In genomic region chr1:203644661-203645510, GRCh38 we compare ENCODE assay signal across 10 cellular contexts. TPM values are rescaled to one million over a fixed set of nuclear protein-coding genes. Genes with fewer than 3 reads are reported as not detected.
DNase-seq lines count a peak whose midpoint lies in the region; ATAC-seq and TF ChIP-seq lines count a peak whose summit lies in the region.
"Had no signal": no experiment of that assay in that cellular context is flagged by ENCODE, and none has a peak within 500 bp of the region (broad histone marks: within the 10 kb centered on the region; RNA-seq: fewer than 3 reads in every experiment).

No MANE protein-coding gene starts in this region.

- DNase-seq in HCEC 1CT (peak; percentile 72), adipocyte (ENCODE audit: low read depth) (peak; percentile 77), cardiac muscle cell (ENCODE audit: low read depth in 1 of 2, low spot score in 1 of 2) (peak; percentile 32 to 60), cortex of kidney (lab: John Stamatoyannopoulos, UW) (no peak), NCI-H526 (lab: John Stamatoyannopoulos, UW) (no peak), neuronal stem cell (ENCODE audit: low spot score) (no peak)
- DNase-seq: activated CD4-positive, alpha-beta T cell treated with anti-CD3 and anti-CD28 coated beads for 1 hour; naive thymus-derived CD8-positive, alpha-beta T cell had no signal

- H3K36me3 ChIP-seq in adipocyte (ENCODE audit: control insufficient read depth, insufficient read depth, low read length, severe bottlenecking) (peaks cover 53% of the 10 kb centered on the region), cardiac muscle cell (no peaks in the 10 kb centered on the region), skeletal muscle satellite cell (ENCODE audit: insufficient read depth, low read length) (peaks cover 9% of the 10 kb centered on the region), neuronal stem cell (replicated peaks in 1 of 2; ENCODE audit: control insufficient read depth in 2 of 2, insufficient read depth in 2 of 2, low read length in 2 of 2) (no peaks in the 10 kb centered on the region)

- no peak for TF ChIP-seq CTCF in cardiac muscle cell (IDR thresholded peaks at IDR 0.05; ENCODE audit: low read depth, low read length)

- H4K8ac ChIP-seq in neuronal stem cell (ENCODE audit: low read depth, low read length) = no peak overlapping the region

- no peak overlapping the region for H2BK120ac ChIP-seq in neuronal stem cell (ENCODE audit: low read depth, low read length)

- H3K4me1 ChIP-seq in adipocyte (ENCODE audit: control insufficient read depth, insufficient read depth, low read length) (peaks cover 39% of the 10 kb centered on the region), cardiac muscle cell (ENCODE audit: low read depth) (peaks cover 13% of the 10 kb centered on the region), skeletal muscle satellite cell (ENCODE audit: control insufficient read depth, insufficient read depth, low read length) (peaks cover 38% of the 10 kb centered on the region), neuronal stem cell (ENCODE audit: control insufficient read depth in 2 of 2, insufficient read depth in 1 of 2, low read depth in 1 of 2, low read length in 2 of 2) (peaks cover 0 to 7% of the 10 kb centered on the region in 2 donors)

- no peak overlapping the region for H3K23ac ChIP-seq in neuronal stem cell (ENCODE audit: low read depth, low read length, poor library complexity)

- no peak overlapping the region for H2BK5ac ChIP-seq in neuronal stem cell (ENCODE audit: low read length)

- H3K4me3 ChIP-seq in adipocyte (ENCODE audit: low read length) = no peak overlapping the region
- no peak overlapping the region for H3K4me3 ChIP-seq in cardiac muscle cell
- no peak overlapping the region for H3K4me3 ChIP-seq in skeletal muscle satellite cell (ENCODE audit: low read length)
- H3K4me3 ChIP-seq in neuronal stem cell (ENCODE audit: low read length in 2 of 2) = no peak overlapping the region

- H3K4ac ChIP-seq in neuronal stem cell (ENCODE audit: low read length) = no peak overlapping the region

- ATAC-seq in GM21737 (IDR thresholded peaks at IDR 0.05; ENCODE audit: unreplicated experiment) = no peak
- ATAC-seq: naive thymus-derived CD8-positive, alpha-beta T cell had no signal

- no peak overlapping the region for H2AFZ ChIP-seq in neuronal stem cell (ENCODE audit: low read length)

- no peak overlapping the region for H2BK12ac ChIP-seq in neuronal stem cell (ENCODE audit: low read length)

- H3K79me1 ChIP-seq in neuronal stem cell (ENCODE audit: low read depth, low read length) = peaks cover 4% of the 10 kb centered on the region

- no peak overlapping the region for H3K14ac ChIP-seq in neuronal stem cell (ENCODE audit: low read length)

- H3K9me3 ChIP-seq in adipocyte (ENCODE audit: control insufficient read depth, low read length) = no peaks in the 10 kb centered on the region
- no peaks in the 10 kb centered on the region for H3K9me3 ChIP-seq in cardiac muscle cell (ENCODE audit: low read depth)
- no peaks in the 10 kb centered on the region for H3K9me3 ChIP-seq in skeletal muscle satellite cell (replicated peaks; ENCODE audit: low read length)
- H3K9me3 ChIP-seq in neuronal stem cell (replicated peaks in 1 of 2; ENCODE audit: control insufficient read depth in 2 of 2, insufficient read depth in 1 of 2, low read depth in 1 of 2, low read length in 2 of 2) = no peaks in the 10 kb centered on the region

- H3K9ac ChIP-seq in adipocyte (ENCODE audit: low read length) (peak overlapping the region; percentile 13), skeletal muscle satellite cell (ENCODE audit: low read depth, low read length) (no peak overlapping the region), neuronal stem cell (ENCODE audit: low read depth, low read length, poor library complexity) (no peak overlapping the region)

- H2BK15ac ChIP-seq in neuronal stem cell (ENCODE audit: low read length) = no peak overlapping the region

- no CpG with 5 or more reads among the region's 4 CpGs for WGBS in neuronal stem cell (ENCODE audit: extremely low coverage in 2 of 2, insufficient read length in 2 of 2, insufficient replicate concordance in 1 of 2), 2 donors

- H4K91ac ChIP-seq in neuronal stem cell (ENCODE audit: low read depth, low read length, poor library complexity) = no peak overlapping the region

- no peaks in the 10 kb centered on the region for H3K27me3 ChIP-seq in adipocyte (replicated peaks; ENCODE audit: control insufficient read depth, insufficient read depth, low read length)
- peaks cover 13% of the 10 kb centered on the region for H3K27me3 ChIP-seq in cardiac muscle cell
- no peaks in the 10 kb centered on the region for H3K27me3 ChIP-seq in skeletal muscle satellite cell (ENCODE audit: control insufficient read depth, insufficient read depth, low read length)
- no peaks in the 10 kb centered on the region for H3K27me3 ChIP-seq in neuronal stem cell (ENCODE audit: control insufficient read depth in 3 of 3, insufficient read depth in 3 of 3, low read depth in 1 of 3, low read length in 3 of 3)

- H3K4me2 ChIP-seq in skeletal muscle satellite cell (ENCODE audit: low read length) = peak overlapping the region; percentile 5
- H3K4me2 ChIP-seq in neuronal stem cell (ENCODE audit: insufficient read depth, low read length, poor library complexity, severe bottlenecking) = no peak overlapping the region

- no peak overlapping the region for H2AK5ac ChIP-seq in neuronal stem cell (ENCODE audit: low read depth, low read length)

- H3K18ac ChIP-seq in neuronal stem cell (ENCODE audit: low read length) = no peak overlapping the region

- peak overlapping the region; percentile 45 for H3K27ac ChIP-seq in cardiac muscle cell
- H3K27ac ChIP-seq in neuronal stem cell (replicated peaks; ENCODE audit: low read length) = no peak overlapping the region

RNA-seq across cellular contexts. Expression of gene ATP2B4, which starts 18.3 kb away (rescaled TPM):
- total RNA-seq in cardiac muscle cell = 91.9 and 107 TPM in 2 replicates
- 64.5 and 67.5 TPM in 2 replicates for polyA plus RNA-seq in cardiac muscle cell
- 205 and 257 TPM in 2 replicates for total RNA-seq in skeletal muscle satellite cell (2012; rRNA removed)
- polyA plus RNA-seq in neuronal stem cell (2013, experiment 1 of 2) = 22.6 TPM
- polyA plus RNA-seq in neuronal stem cell (2013, experiment 2 of 2) = 22.2 TPM

Comparison
In these comparisons a context has a peak if more than half of its experiments do, and no peak if none do; other contexts are left out.
1. DNase-seq: peak in HCEC 1CT (single experiment), adipocyte (single experiment) and cardiac muscle cell (2 of 2); none in cortex of kidney (single experiment), NCI-H526 (0 of 2) and neuronal stem cell (single experiment).